In the genomic region with DNA sequence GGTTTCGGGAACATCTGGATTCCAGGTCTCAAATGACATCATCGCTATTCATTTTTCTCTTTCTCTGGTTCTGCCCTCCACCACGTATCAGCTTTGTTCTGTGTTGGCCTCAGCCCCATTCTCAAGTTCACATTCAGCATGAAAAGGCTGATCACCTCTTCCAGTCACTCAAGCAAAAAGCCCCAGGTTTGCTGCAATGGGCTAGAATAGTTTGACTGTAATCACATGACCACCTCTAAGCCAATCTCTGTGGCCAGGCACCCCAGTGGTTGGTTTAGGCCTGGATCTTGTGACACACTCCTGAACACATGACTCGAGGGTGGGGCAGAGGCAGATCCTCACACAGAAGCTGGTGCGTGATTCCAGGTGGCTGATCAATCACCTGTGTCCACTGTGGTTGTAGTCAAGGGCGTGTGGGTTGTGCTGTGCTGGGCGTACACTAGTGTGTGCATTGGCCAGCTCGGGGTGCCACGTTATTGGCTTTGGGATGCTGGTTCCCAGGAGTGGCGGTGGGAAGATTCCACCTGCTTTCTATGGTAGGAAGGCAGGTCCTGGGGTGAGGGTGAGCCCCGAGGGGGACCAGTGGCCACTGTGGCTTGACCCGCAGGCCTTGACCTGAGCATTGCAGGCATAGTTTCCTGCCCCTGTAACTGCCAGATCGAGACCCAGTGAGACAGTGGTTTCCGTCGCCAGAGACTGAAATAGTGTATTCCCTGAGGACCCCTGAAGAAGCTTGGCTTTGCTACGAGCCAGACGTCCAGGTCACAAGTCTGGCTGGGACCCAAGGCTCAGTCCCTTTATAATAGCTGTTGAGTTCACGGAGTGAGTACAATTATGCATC, we compare ENCODE assay signal across 8 cellular contexts. TPM values are rescaled to one million over a fixed set of nuclear protein-coding genes. Genes with fewer than 3 reads are reported as not detected.
A peak's percentile ranks its signal among the peaks of the same experiment; 100 is the strongest.
DNase-seq lines count a peak whose midpoint lies in the region; ATAC-seq and TF ChIP-seq lines count a peak whose summit lies in the region.

No MANE protein-coding gene starts in this region.

- DNase-seq in activated naive CD4-positive, alpha-beta T cell treated with anti-CD3 and anti-CD28 coated beads, Interleukin-2, amount 10 ng/mL, durations not matched to agents 7 days and 5 days: peak; percentile 36
- DNase-seq in activated naive CD4-positive, alpha-beta T cell (lab: John Stamatoyannopoulos, UW): no peak
- DNase-seq in activated B cell treated with CpG ODN at 0.5 μM for 24 hours (peak; percentile 29), dermis blood vessel endothelial cell (no peak), cortex of kidney (lab: John Stamatoyannopoulos, UW) (no peak), DMS153 (lab: John Stamatoyannopoulos, UW) (no peak)
- no peak for DNase-seq in stimulated activated effector memory CD8-positive, alpha-beta T cell treated with anti-CD3 and anti-CD28 coated beads, Interleukin-12 subunit alpha, Interleukin-12 subunit beta, amount 100 ng/mL, for 72 hours (ENCODE audit: low spot score in 2 of 2)

- peak overlapping the region; percentile 15 for H3K27ac Mint-ChIP-seq in activated naive CD4-positive, alpha-beta T cell treated with anti-CD3 and anti-CD28 coated beads, Interleukin-2, amount 10 ng/mL, durations not matched to agents 7 days and 5 days
- peak overlapping the region; percentile 85 for H3K27ac Mint-ChIP-seq in activated B cell treated with CpG ODN at 0.5 μM for 24 hours
- H3K27ac Mint-ChIP-seq in stimulated activated effector memory CD8-positive, alpha-beta T cell treated with anti-CD3 and anti-CD28 coated beads, Interleukin-12 subunit alpha, Interleukin-12 subunit beta, amount 100 ng/mL, for 72 hours: no peak overlapping the region

- intact Hi-C loops in activated B cell treated with CpG ODN at 0.5 μM for 24 hours (cut with micrococcal nuclease): loop anchor here (1.0 kb wide), 2 partner anchors 23 to 79 kb away; partner anchors contain the start of gene POLR3E

- peaks cover 10% of the 10 kb centered on the region for H3K4me1 Mint-ChIP-seq in activated naive CD4-positive, alpha-beta T cell treated with anti-CD3 and anti-CD28 coated beads, Interleukin-2, amount 10 ng/mL, durations not matched to agents 7 days and 5 days
- H3K4me1 Mint-ChIP-seq in activated B cell treated with CpG ODN at 0.5 μM for 24 hours: peaks cover 26% of the 10 kb centered on the region
- peaks cover 12% of the 10 kb centered on the region for H3K4me1 Mint-ChIP-seq in stimulated activated effector memory CD8-positive, alpha-beta T cell treated with anti-CD3 and anti-CD28 coated beads, Interleukin-12 subunit alpha, Interleukin-12 subunit beta, amount 100 ng/mL, for 72 hours

- H3K27me3 Mint-ChIP-seq in activated naive CD4-positive, alpha-beta T cell treated with anti-CD3 and anti-CD28 coated beads, Interleukin-2, amount 10 ng/mL, durations not matched to agents 7 days and 5 days: no peaks in the 10 kb centered on the region
- no peaks in the 10 kb centered on the region for H3K27me3 Mint-ChIP-seq in activated B cell treated with CpG ODN at 0.5 μM for 24 hours

- ATAC-seq in HG02840 (IDR thresholded peaks at IDR 0.05; ENCODE audit: low FRiP score, unreplicated experiment) (peak; percentile 65), activated B cell treated with CpG ODN at 0.5 μM for 24 hours (ENCODE audit: low read depth) (peak; percentile 86)
- ATAC-seq in stimulated activated effector memory CD8-positive, alpha-beta T cell treated with anti-CD3 and anti-CD28 coated beads, Interleukin-12 subunit alpha, Interleukin-12 subunit beta, amount 100 ng/mL, for 72 hours: peak; percentile 86

- no peak overlapping the region for H3K4me3 Mint-ChIP-seq in activated naive CD4-positive, alpha-beta T cell treated with anti-CD3 and anti-CD28 coated beads, Interleukin-2, amount 10 ng/mL, durations not matched to agents 7 days and 5 days
- H3K4me3 Mint-ChIP-seq in activated B cell treated with CpG ODN at 0.5 μM for 24 hours: peak overlapping the region; percentile 52
- H3K4me3 Mint-ChIP-seq in stimulated activated effector memory CD8-positive, alpha-beta T cell treated with anti-CD3 and anti-CD28 coated beads, Interleukin-12 subunit alpha, Interleukin-12 subunit beta, amount 100 ng/mL, for 72 hours: no peak overlapping the region

- POLR2A ChIA-PET in activated B cell treated with CpG ODN at 0.5 μM for 24 hours (lab: Charles Lee): interaction anchor here (0.6 to 1.6 kb wide), 6 partner anchors 10 to 94 kb away, joined by 3 to 12 read pairs (median 4); partner anchors contain the start of gene EEF2K

- no peak for TF ChIP-seq CTCF in activated B cell treated with CpG ODN at 0.5 μM for 24 hours (IDR thresholded peaks at IDR 0.05)

- CTCF ChIA-PET in activated naive CD4-positive, alpha-beta T cell treated with anti-CD3 and anti-CD28 coated beads, Interleukin-2, amount 10 ng/mL, durations not matched to agents 7 days and 5 days (lab: Charles Lee): no interaction called here
- CTCF ChIA-PET in activated B cell treated with CpG ODN at 0.5 μM for 24 hours (lab: Charles Lee): interaction anchor here (1.0 to 1.1 kb wide), 2 partner anchors 7 to 12 kb away, joined by 3 read pairs; partner anchors contain the start of gene EEF2K

- H3K9me3 Mint-ChIP-seq in activated naive CD4-positive, alpha-beta T cell treated with anti-CD3 and anti-CD28 coated beads, Interleukin-2, amount 10 ng/mL, durations not matched to agents 7 days and 5 days: no peaks in the 10 kb centered on the region
- H3K9me3 Mint-ChIP-seq in activated B cell treated with CpG ODN at 0.5 μM for 24 hours: no peaks in the 10 kb centered on the region
- no peaks in the 10 kb centered on the region for H3K9me3 Mint-ChIP-seq in stimulated activated effector memory CD8-positive, alpha-beta T cell treated with anti-CD3 and anti-CD28 coated beads, Interleukin-12 subunit alpha, Interleukin-12 subunit beta, amount 100 ng/mL, for 72 hours

- peaks cover 24% of the 10 kb centered on the region for H3K36me3 Mint-ChIP-seq in activated naive CD4-positive, alpha-beta T cell treated with anti-CD3 and anti-CD28 coated beads, Interleukin-2, amount 10 ng/mL, durations not matched to agents 7 days and 5 days
- peaks cover 13% of the 10 kb centered on the region for H3K36me3 Mint-ChIP-seq in activated B cell treated with CpG ODN at 0.5 μM for 24 hours (ENCODE audit: low read depth)
- peaks cover 15% of the 10 kb centered on the region for H3K36me3 Mint-ChIP-seq in stimulated activated effector memory CD8-positive, alpha-beta T cell treated with anti-CD3 and anti-CD28 coated beads, Interleukin-12 subunit alpha, Interleukin-12 subunit beta, amount 100 ng/mL, for 72 hours

RNA-seq across cellular contexts. Expression of gene EEF2K, which starts 12.0 kb away (rescaled TPM):
- total RNA-seq in activated B cell treated with CpG ODN at 0.5 μM for 24 hours (26.5 and 29.7 TPM in 2 replicates), dermis blood vessel endothelial cell (44.1 and 59.6 TPM in 2 replicates)

RNA-seq across cellular contexts. Expression of gene SDR42E2, which starts 55.8 kb away (rescaled TPM):
- 0.18 and 0.22 TPM in 2 replicates for total RNA-seq in activated B cell treated with CpG ODN at 0.5 μM for 24 hours
- not detected in 2 replicates for total RNA-seq in dermis blood vessel endothelial cell

Comparison
In these comparisons a context has a peak if more than half of its experiments do, and no peak if none do; other contexts are left out.
1. DNase-seq: peak in activated naive CD4-positive, alpha-beta T cell treated with anti-CD3 and anti-CD28 coated beads, Interleukin-2, amount 10 ng/mL, durations not matched to agents 7 days and 5 days (single experiment) and activated B cell treated with CpG ODN at 0.5 μM for 24 hours (single experiment); none in activated naive CD4-positive, alpha-beta T cell (0 of 4), stimulated activated effector memory CD8-positive, alpha-beta T cell treated with anti-CD3 and anti-CD28 coated beads, Interleukin-12 subunit alpha, Interleukin-12 subunit beta, amount 100 ng/mL, for 72 hours (0 of 2), dermis blood vessel endothelial cell (single experiment), cortex of kidney (single experiment) and DMS153 (single experiment).
2. Peak in every context shown above with its lines, with median percentiles within 50 percentile points of each other: ATAC-seq.